In the genomic region with DNA sequence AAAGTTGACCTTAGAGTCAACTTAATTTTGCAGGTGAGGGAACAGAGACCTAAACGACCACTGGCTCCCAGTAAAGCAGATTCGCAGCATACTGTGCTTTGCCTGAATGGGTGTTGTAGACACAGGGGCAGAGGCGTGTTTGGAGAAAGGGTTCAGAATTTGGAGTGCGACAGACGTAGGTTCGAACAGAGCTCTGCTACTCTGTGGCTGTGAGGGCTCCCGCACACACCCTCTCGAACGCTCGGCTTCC, we compare ENCODE assay signal across 1 cellular context.
TF ChIP-seq lines count a peak whose summit lies in the region.

No MANE protein-coding gene starts in this region.

TF ChIP-seq in HepG2, 621 proteins besides CTCF, POLR2A, EP300 and RAD21 (continued from another document and continues in another):
- TF ChIP-seq, protein P1, sequence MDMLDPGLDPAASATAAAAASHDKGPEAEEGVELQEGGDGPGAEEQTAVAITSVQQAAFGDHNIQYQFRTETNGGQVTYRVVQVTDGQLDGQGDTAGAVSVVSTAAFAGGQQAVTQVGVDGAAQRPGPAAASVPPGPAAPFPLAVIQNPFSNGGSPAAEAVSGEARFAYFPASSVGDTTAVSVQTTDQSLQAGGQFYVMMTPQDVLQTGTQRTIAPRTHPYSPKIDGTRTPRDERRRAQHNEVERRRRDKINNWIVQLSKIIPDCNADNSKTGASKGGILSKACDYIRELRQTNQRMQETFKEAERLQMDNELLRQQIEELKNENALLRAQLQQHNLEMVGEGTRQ (IDR thresholded peaks at IDR 0.05; ENCODE audit: low read depth, low read length): no peak
- TF ChIP-seq, protein P1 (CRISPR knock-in tag; IDR thresholded peaks at IDR 0.05; ENCODE audit: borderline replicate concordance): no peak
- peak; percentile 60; the same call in 1 of the 2 replicates for TF ChIP-seq PHF21A (CRISPR knock-in tag; IDR thresholded peaks at IDR 0.05)
- TF ChIP-seq TBX3 (IDR thresholded peaks at IDR 0.05; ENCODE audit: borderline replicate concordance): 0 out of 2 replicates have a peak, but pooled peaks have one; percentile 12
- TF ChIP-seq, protein P2, sequence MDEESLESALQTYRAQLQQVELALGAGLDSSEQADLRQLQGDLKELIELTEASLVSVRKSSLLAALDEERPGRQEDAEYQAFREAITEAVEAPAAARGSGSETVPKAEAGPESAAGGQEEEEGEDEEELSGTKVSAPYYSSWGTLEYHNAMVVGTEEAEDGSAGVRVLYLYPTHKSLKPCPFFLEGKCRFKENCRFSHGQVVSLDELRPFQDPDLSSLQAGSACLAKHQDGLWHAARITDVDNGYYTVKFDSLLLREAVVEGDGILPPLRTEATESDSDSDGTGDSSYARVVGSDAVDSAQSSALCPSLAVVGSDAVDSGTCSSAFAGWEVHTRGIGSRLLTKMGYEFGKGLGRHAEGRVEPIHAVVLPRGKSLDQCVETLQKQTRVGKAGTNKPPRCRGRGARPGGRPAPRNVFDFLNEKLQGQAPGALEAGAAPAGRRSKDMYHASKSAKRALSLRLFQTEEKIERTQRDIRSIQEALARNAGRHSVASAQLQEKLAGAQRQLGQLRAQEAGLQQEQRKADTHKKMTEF (CRISPR knock-in tag; IDR thresholded peaks at IDR 0.05): no peak
- TF ChIP-seq GLI4 (CRISPR knock-in tag; IDR thresholded peaks at IDR 0.05; ENCODE audit: borderline replicate concordance): peak; percentile 53; the same call in 1 of the 2 replicates
- no peak for TF ChIP-seq ZSCAN20 (CRISPR knock-in tag; IDR thresholded peaks at IDR 0.05; ENCODE audit: borderline replicate concordance)
- TF ChIP-seq DMAP1 (CRISPR knock-in tag; IDR thresholded peaks at IDR 0.05): 0 out of 2 replicates have a peak, but pooled peaks have one; percentile 33
- TF ChIP-seq ZNF225 (CRISPR knock-in tag; IDR thresholded peaks at IDR 0.05): 0 out of 2 replicates have a peak, but pooled peaks have one; percentile 16
- TF ChIP-seq, protein P3, sequence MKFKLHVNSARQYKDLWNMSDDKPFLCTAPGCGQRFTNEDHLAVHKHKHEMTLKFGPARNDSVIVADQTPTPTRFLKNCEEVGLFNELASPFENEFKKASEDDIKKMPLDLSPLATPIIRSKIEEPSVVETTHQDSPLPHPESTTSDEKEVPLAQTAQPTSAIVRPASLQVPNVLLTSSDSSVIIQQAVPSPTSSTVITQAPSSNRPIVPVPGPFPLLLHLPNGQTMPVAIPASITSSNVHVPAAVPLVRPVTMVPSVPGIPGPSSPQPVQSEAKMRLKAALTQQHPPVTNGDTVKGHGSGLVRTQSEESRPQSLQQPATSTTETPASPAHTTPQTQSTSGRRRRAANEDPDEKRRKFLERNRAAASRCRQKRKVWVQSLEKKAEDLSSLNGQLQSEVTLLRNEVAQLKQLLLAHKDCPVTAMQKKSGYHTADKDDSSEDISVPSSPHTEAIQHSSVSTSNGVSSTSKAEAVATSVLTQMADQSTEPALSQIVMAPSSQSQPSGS (CRISPR knock-in tag; IDR thresholded peaks at IDR 0.05): peak; percentile 17; the same call in 1 of the 2 replicates
- TF ChIP-seq, protein P4, sequence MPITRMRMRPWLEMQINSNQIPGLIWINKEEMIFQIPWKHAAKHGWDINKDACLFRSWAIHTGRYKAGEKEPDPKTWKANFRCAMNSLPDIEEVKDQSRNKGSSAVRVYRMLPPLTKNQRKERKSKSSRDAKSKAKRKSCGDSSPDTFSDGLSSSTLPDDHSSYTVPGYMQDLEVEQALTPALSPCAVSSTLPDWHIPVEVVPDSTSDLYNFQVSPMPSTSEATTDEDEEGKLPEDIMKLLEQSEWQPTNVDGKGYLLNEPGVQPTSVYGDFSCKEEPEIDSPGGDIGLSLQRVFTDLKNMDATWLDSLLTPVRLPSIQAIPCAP (CRISPR knock-in tag; IDR thresholded peaks at IDR 0.05; ENCODE audit: low read depth): no peak
- no peak for TF ChIP-seq ARNT (IDR thresholded peaks at IDR 0.05)
- peak; percentile 27; the same call in 1 of the 2 replicates for TF ChIP-seq ZNF501 (CRISPR knock-in tag; IDR thresholded peaks at IDR 0.05)
- TF ChIP-seq RXRA (CRISPR knock-in tag; IDR thresholded peaks at IDR 0.05): 0 out of 2 replicates have a peak, but pooled peaks have one; percentile 15
- TF ChIP-seq CBX5 (CRISPR knock-in tag; IDR thresholded peaks at IDR 0.05; ENCODE audit: borderline replicate concordance): 0 out of 2 replicates have a peak, but pooled peaks have one; percentile 17
- TF ChIP-seq ZNF563 (CRISPR knock-in tag; IDR thresholded peaks at IDR 0.05): no peak
- no peak for TF ChIP-seq KLF13 (CRISPR knock-in tag; IDR thresholded peaks at IDR 0.05)
- TF ChIP-seq MED1 (CRISPR knock-in tag; IDR thresholded peaks at IDR 0.05): 0 out of 2 replicates have a peak, but pooled peaks have one; percentile 2
- TF ChIP-seq, protein P5, sequence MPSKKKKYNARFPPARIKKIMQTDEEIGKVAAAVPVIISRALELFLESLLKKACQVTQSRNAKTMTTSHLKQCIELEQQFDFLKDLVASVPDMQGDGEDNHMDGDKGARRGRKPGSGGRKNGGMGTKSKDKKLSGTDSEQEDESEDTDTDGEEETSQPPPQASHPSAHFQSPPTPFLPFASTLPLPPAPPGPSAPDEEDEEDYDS (CRISPR knock-in tag; IDR thresholded peaks at IDR 0.05): 0 out of 2 replicates have a peak, but pooled peaks have one; percentile 28
- peak; percentile 26; the same call in 1 of the 2 replicates for TF ChIP-seq TARDBP (CRISPR knock-in tag; IDR thresholded peaks at IDR 0.05)
- TF ChIP-seq HDAC1 (CRISPR knock-in tag; IDR thresholded peaks at IDR 0.05): peak; percentile 63; the same call in 1 of the 2 replicates
- TF ChIP-seq PCBP2 (optimal IDR thresholded peaks at IDR 0.05; ENCODE audit: low read depth, low read length, poor library complexity, severe bottlenecking): no peak
- 0 out of 2 replicates have a peak, but pooled peaks have one; percentile 22 for TF ChIP-seq ZBTB7B (CRISPR knock-in tag; IDR thresholded peaks at IDR 0.05)
- TF ChIP-seq, protein P6, sequence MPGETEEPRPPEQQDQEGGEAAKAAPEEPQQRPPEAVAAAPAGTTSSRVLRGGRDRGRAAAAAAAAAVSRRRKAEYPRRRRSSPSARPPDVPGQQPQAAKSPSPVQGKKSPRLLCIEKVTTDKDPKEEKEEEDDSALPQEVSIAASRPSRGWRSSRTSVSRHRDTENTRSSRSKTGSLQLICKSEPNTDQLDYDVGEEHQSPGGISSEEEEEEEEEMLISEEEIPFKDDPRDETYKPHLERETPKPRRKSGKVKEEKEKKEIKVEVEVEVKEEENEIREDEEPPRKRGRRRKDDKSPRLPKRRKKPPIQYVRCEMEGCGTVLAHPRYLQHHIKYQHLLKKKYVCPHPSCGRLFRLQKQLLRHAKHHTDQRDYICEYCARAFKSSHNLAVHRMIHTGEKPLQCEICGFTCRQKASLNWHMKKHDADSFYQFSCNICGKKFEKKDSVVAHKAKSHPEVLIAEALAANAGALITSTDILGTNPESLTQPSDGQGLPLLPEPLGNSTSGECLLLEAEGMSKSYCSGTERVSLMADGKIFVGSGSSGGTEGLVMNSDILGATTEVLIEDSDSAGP (CRISPR knock-in tag; IDR thresholded peaks at IDR 0.05; ENCODE audit: borderline replicate concordance): 0 out of 2 replicates have a peak, but pooled peaks have one; percentile 74
- peak; percentile 90 for TF ChIP-seq ASH2L (IDR thresholded peaks at IDR 0.05; ENCODE audit: insufficient read length, low read depth, low read length)
- peak; percentile 34; the same call in 1 of the 2 replicates for TF ChIP-seq FOSL2 (CRISPR knock-in tag; IDR thresholded peaks at IDR 0.05)
- 0 out of 4 replicates have a peak, but pooled peaks of 1 of the 2 experiments have one; percentile 13 for TF ChIP-seq KLF16 (CRISPR knock-in tag; IDR thresholded peaks at IDR 0.05)
- TF ChIP-seq ZMYM3 (CRISPR knock-in tag; IDR thresholded peaks at IDR 0.05): peak; percentile 53; the same call in 1 of the 2 replicates
- TF ChIP-seq RXRB (CRISPR knock-in tag; IDR thresholded peaks at IDR 0.05; ENCODE audit: borderline replicate concordance): no peak
- TF ChIP-seq, protein P7, sequence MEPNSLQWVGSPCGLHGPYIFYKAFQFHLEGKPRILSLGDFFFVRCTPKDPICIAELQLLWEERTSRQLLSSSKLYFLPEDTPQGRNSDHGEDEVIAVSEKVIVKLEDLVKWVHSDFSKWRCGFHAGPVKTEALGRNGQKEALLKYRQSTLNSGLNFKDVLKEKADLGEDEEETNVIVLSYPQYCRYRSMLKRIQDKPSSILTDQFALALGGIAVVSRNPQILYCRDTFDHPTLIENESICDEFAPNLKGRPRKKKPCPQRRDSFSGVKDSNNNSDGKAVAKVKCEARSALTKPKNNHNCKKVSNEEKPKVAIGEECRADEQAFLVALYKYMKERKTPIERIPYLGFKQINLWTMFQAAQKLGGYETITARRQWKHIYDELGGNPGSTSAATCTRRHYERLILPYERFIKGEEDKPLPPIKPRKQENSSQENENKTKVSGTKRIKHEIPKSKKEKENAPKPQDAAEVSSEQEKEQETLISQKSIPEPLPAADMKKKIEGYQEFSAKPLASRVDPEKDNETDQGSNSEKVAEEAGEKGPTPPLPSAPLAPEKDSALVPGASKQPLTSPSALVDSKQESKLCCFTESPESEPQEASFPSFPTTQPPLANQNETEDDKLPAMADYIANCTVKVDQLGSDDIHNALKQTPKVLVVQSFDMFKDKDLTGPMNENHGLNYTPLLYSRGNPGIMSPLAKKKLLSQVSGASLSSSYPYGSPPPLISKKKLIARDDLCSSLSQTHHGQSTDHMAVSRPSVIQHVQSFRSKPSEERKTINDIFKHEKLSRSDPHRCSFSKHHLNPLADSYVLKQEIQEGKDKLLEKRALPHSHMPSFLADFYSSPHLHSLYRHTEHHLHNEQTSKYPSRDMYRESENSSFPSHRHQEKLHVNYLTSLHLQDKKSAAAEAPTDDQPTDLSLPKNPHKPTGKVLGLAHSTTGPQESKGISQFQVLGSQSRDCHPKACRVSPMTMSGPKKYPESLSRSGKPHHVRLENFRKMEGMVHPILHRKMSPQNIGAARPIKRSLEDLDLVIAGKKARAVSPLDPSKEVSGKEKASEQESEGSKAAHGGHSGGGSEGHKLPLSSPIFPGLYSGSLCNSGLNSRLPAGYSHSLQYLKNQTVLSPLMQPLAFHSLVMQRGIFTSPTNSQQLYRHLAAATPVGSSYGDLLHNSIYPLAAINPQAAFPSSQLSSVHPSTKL (CRISPR knock-in tag; IDR thresholded peaks at IDR 0.05): peak; percentile 44; the same call in 1 of the 2 replicates
- 0 out of 2 replicates have a peak, but pooled peaks have one; percentile 56 for TF ChIP-seq ZNF274 (CRISPR knock-in tag; IDR thresholded peaks at IDR 0.05)
- no peak for TF ChIP-seq ZNF572 (CRISPR knock-in tag; IDR thresholded peaks at IDR 0.05)
- peak; percentile 48 for TF ChIP-seq MXD4 (CRISPR knock-in tag; IDR thresholded peaks at IDR 0.05)
- TF ChIP-seq ZFP36L1 (CRISPR knock-in tag; IDR thresholded peaks at IDR 0.05): no peak
- no peak for TF ChIP-seq HNF4G (IDR thresholded peaks at IDR 0.05; ENCODE audit: borderline replicate concordance, low read depth, low read length)
- TF ChIP-seq HNF4G (CRISPR knock-in tag; IDR thresholded peaks at IDR 0.05; ENCODE audit: borderline replicate concordance, low read depth): 0 out of 2 replicates have a peak, but pooled peaks have one; percentile 38
- TF ChIP-seq ZNF839 (CRISPR knock-in tag; IDR thresholded peaks at IDR 0.05; ENCODE audit: borderline replicate concordance): 0 out of 2 replicates have a peak, but pooled peaks have one; percentile 10
- TF ChIP-seq, protein P8, sequence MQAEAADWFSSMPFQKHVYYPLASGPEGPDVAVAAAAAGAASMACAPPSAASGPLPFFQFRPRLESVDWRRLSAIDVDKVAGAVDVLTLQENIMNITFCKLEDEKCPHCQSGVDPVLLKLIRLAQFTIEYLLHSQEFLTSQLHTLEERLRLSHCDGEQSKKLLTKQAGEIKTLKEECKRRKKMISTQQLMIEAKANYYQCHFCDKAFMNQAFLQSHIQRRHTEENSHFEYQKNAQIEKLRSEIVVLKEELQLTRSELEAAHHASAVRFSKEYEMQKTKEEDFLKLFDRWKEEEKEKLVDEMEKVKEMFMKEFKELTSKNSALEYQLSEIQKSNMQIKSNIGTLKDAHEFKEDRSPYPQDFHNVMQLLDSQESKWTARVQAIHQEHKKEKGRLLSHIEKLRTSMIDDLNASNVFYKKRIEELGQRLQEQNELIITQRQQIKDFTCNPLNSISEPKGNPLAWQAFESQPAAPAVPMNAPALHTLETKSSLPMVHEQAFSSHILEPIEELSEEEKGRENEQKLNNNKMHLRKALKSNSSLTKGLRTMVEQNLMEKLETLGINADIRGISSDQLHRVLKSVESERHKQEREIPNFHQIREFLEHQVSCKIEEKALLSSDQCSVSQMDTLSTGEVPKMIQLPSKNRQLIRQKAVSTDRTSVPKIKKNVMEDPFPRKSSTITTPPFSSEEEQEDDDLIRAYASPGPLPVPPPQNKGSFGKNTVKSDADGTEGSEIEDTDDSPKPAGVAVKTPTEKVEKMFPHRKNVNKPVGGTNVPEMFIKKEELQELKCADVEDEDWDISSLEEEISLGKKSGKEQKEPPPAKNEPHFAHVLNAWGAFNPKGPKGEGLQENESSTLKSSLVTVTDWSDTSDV (CRISPR knock-in tag; IDR thresholded peaks at IDR 0.05): no peak
- no peak for TF ChIP-seq MIER3 (CRISPR knock-in tag; IDR thresholded peaks at IDR 0.05; ENCODE audit: borderline replicate concordance)
